Comparison of ENCODE assay signal across 2 cellular contexts in the genomic region with DNA sequence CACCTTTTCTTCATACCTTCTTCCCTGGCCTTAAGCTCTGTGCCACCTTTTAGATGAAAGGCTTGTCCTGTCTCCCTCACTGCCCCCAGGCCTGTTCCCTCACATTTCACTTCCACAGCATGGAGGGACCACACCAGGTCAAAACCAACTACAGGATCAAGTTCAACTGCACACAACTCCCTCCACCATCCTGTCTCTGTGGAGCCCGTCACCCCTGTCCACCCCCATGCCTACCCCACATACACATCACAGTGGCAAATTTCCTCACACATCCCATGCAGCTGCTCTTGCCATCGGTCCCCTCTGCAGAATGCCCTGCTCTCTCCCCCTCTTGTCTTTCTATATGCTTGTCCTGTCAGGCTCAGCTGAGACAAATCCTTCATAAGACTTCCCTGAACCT.
TF ChIP-seq lines count a peak whose summit lies in the region.

No MANE protein-coding gene starts in this region.

TF ChIP-seq in HepG2, 621 proteins besides CTCF, POLR2A, EP300 and RAD21 (continued from another document):
- TF ChIP-seq, protein P1, sequence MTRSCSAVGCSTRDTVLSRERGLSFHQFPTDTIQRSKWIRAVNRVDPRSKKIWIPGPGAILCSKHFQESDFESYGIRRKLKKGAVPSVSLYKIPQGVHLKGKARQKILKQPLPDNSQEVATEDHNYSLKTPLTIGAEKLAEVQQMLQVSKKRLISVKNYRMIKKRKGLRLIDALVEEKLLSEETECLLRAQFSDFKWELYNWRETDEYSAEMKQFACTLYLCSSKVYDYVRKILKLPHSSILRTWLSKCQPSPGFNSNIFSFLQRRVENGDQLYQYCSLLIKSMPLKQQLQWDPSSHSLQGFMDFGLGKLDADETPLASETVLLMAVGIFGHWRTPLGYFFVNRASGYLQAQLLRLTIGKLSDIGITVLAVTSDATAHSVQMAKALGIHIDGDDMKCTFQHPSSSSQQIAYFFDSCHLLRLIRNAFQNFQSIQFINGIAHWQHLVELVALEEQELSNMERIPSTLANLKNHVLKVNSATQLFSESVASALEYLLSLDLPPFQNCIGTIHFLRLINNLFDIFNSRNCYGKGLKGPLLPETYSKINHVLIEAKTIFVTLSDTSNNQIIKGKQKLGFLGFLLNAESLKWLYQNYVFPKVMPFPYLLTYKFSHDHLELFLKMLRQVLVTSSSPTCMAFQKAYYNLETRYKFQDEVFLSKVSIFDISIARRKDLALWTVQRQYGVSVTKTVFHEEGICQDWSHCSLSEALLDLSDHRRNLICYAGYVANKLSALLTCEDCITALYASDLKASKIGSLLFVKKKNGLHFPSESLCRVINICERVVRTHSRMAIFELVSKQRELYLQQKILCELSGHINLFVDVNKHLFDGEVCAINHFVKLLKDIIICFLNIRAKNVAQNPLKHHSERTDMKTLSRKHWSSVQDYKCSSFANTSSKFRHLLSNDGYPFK (CRISPR knock-in tag; IDR thresholded peaks at IDR 0.05; ENCODE audit: borderline replicate concordance), result no peak
- TF ChIP-seq KLF15 (CRISPR knock-in tag; IDR thresholded peaks at IDR 0.05; ENCODE audit: borderline replicate concordance), result no peak
- no peak for TF ChIP-seq PAF1 (CRISPR knock-in tag; IDR thresholded peaks at IDR 0.05)
- TF ChIP-seq RARG (CRISPR knock-in tag; IDR thresholded peaks at IDR 0.05; ENCODE audit: low read depth), result no peak
- TF ChIP-seq, protein P2, sequence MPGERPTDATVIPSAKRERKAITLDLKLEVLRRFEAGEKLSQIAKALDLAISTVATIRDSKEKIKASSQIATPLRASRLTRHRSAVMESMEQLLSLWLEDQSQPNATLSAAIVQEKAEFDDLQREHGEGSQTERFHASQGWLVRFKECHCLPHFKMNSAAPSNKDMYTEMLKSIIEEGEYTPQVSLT (CRISPR knock-in tag; IDR thresholded peaks at IDR 0.05; ENCODE audit: borderline replicate concordance, low read depth), result no peak
- no peak for TF ChIP-seq KLF13 (CRISPR knock-in tag; IDR thresholded peaks at IDR 0.05)

TF ChIP-seq in GM12878, 131 proteins besides CTCF, POLR2A, EP300 and RAD21 (continued from another document):
- TF ChIP-seq, protein P3, sequence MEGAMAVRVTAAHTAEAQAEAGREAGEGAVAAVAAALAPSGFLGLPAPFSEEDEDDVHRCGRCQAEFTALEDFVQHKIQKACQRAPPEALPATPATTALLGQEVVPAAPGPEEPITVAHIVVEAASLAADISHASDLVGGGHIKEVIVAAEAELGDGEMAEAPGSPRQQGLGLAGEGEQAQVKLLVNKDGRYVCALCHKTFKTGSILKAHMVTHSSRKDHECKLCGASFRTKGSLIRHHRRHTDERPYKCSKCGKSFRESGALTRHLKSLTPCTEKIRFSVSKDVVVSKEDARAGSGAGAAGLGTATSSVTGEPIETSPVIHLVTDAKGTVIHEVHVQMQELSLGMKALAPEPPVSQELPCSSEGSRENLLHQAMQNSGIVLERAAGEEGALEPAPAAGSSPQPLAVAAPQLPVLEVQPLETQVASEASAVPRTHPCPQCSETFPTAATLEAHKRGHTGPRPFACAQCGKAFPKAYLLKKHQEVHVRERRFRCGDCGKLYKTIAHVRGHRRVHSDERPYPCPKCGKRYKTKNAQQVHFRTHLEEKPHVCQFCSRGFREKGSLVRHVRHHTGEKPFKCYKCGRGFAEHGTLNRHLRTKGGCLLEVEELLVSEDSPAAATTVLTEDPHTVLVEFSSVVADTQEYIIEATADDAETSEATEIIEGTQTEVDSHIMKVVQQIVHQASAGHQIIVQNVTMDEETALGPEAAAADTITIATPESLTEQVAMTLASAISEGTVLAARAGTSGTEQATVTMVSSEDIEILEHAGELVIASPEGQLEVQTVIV (IDR thresholded peaks at IDR 0.05; ENCODE audit: borderline replicate concordance, partially characterized antibody), result no peak
- TF ChIP-seq, protein P4, sequence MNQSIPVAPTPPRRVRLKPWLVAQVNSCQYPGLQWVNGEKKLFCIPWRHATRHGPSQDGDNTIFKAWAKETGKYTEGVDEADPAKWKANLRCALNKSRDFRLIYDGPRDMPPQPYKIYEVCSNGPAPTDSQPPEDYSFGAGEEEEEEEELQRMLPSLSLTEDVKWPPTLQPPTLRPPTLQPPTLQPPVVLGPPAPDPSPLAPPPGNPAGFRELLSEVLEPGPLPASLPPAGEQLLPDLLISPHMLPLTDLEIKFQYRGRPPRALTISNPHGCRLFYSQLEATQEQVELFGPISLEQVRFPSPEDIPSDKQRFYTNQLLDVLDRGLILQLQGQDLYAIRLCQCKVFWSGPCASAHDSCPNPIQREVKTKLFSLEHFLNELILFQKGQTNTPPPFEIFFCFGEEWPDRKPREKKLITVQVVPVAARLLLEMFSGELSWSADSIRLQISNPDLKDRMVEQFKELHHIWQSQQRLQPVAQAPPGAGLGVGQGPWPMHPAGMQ (IDR thresholded peaks at IDR 0.05; ENCODE audit: borderline replicate concordance), result no peak
- TF ChIP-seq CHD2 (IDR thresholded peaks at IDR 0.05; ENCODE audit: borderline replicate concordance, low read depth, low read length), result no peak
- no peak for TF ChIP-seq JUNB (IDR thresholded peaks at IDR 0.05)
- no peak for TF ChIP-seq EGR1 (IDR thresholded peaks at IDR 0.05; ENCODE audit: borderline replicate concordance in 1 of 2, low read depth in 2 of 2, low read length in 2 of 2)
- no peak for TF ChIP-seq SUPT20H (IDR thresholded peaks at IDR 0.05; ENCODE audit: borderline replicate concordance, control insufficient read depth, low read depth, low read length)
- no peak for TF ChIP-seq FOS (IDR thresholded peaks at IDR 0.05; ENCODE audit: borderline replicate concordance, extremely low read depth, insufficient read length)
- TF ChIP-seq MTA3 (IDR thresholded peaks at IDR 0.05; ENCODE audit: borderline replicate concordance, low read length), result no peak
- TF ChIP-seq WRNIP1 (IDR thresholded peaks at IDR 0.05; ENCODE audit: borderline replicate concordance, low read depth, low read length), result no peak
- TF ChIP-seq, protein P5, sequence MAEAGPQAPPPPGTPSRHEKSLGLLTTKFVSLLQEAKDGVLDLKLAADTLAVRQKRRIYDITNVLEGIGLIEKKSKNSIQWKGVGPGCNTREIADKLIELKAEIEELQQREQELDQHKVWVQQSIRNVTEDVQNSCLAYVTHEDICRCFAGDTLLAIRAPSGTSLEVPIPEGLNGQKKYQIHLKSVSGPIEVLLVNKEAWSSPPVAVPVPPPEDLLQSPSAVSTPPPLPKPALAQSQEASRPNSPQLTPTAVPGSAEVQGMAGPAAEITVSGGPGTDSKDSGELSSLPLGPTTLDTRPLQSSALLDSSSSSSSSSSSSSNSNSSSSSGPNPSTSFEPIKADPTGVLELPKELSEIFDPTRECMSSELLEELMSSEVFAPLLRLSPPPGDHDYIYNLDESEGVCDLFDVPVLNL (IDR thresholded peaks at IDR 0.05; ENCODE audit: low read depth, low read length), result no peak
